In genomic region chr16:89050119-89050867, GRCh38 we compare ENCODE assay signal across 17 cellular contexts.
"Had no signal": no experiment of that assay in that cellular context is flagged by ENCODE, and none has a peak within 500 bp of the region (broad histone marks: within the 10 kb centered on the region; RNA-seq: fewer than 3 reads in every experiment).

No MANE protein-coding gene starts in this region.

- H3K9me3 Mint-ChIP-seq: activated CD4-positive, alpha-beta memory T cell treated with anti-CD3 and anti-CD28 coated beads, Interleukin-2, amount 10 ng/mL, durations not matched to agents 7 days and 5 days; T-helper 2 cell treated with Interferon-gamma antibody and Interleukin-4, amounts not matched to agents 5 μg/mL and 100 μg/mL, for 36 hours had no signal

- H3K27me3 Mint-ChIP-seq: activated CD4-positive, alpha-beta memory T cell treated with anti-CD3 and anti-CD28 coated beads, Interleukin-2, amount 10 ng/mL, durations not matched to agents 7 days and 5 days; activated CD8-positive, alpha-beta memory T cell treated with anti-CD3 and anti-CD28 coated beads, Interleukin-2, amount 10 ng/mL, durations not matched to agents 7 days and 5 days; activated naive CD8-positive, alpha-beta T cell treated with anti-CD3 and anti-CD28 coated beads, Interleukin-2, amount 10 ng/mL, durations not matched to agents 7 days and 5 days had no signal

- H3K4me3 Mint-ChIP-seq: activated CD4-positive, alpha-beta memory T cell treated with anti-CD3 and anti-CD28 coated beads, Interleukin-2, amount 10 ng/mL, durations not matched to agents 7 days and 5 days; activated CD8-positive, alpha-beta memory T cell treated with anti-CD3 and anti-CD28 coated beads, Interleukin-2, amount 10 ng/mL, durations not matched to agents 7 days and 5 days; activated naive CD8-positive, alpha-beta T cell treated with anti-CD3 and anti-CD28 coated beads, Interleukin-2, amount 10 ng/mL, durations not matched to agents 7 days and 5 days; T-helper 2 cell treated with Interferon-gamma antibody and Interleukin-4, amounts not matched to agents 5 μg/mL and 100 μg/mL, for 36 hours; WTC11 had no signal

- H3K27ac Mint-ChIP-seq: activated CD4-positive, alpha-beta memory T cell treated with anti-CD3 and anti-CD28 coated beads, Interleukin-2, amount 10 ng/mL, durations not matched to agents 7 days and 5 days; activated CD8-positive, alpha-beta memory T cell treated with anti-CD3 and anti-CD28 coated beads, Interleukin-2, amount 10 ng/mL, durations not matched to agents 7 days and 5 days; activated naive CD8-positive, alpha-beta T cell treated with anti-CD3 and anti-CD28 coated beads, Interleukin-2, amount 10 ng/mL, durations not matched to agents 7 days and 5 days; progenitor cell of endocrine pancreas; T-helper 2 cell treated with Interferon-gamma antibody and Interleukin-4, amounts not matched to agents 5 μg/mL and 100 μg/mL, for 36 hours had no signal

- H3K36me3 Mint-ChIP-seq: activated CD8-positive, alpha-beta memory T cell treated with anti-CD3 and anti-CD28 coated beads, Interleukin-2, amount 10 ng/mL, durations not matched to agents 7 days and 5 days; activated naive CD8-positive, alpha-beta T cell treated with anti-CD3 and anti-CD28 coated beads, Interleukin-2, amount 10 ng/mL, durations not matched to agents 7 days and 5 days; WTC11 had no signal

- H3K27me3 ChIP-seq: colonic mucosa, right lobe of liver had no signal

- H3K4me1 ChIP-seq: body of pancreas, colonic mucosa, heart right ventricle, right lobe of liver had no signal

- DNase-seq: activated CD4-positive, alpha-beta memory T cell treated with anti-CD3 and anti-CD28 coated beads, Interleukin-2, amount 10 ng/mL, durations not matched to agents 7 days and 5 days; activated CD4-positive, alpha-beta T cell treated with anti-CD3 and anti-CD28 coated beads for 4 hours; activated CD8-positive, alpha-beta memory T cell treated with anti-CD3 and anti-CD28 coated beads, Interleukin-2, amount 10 ng/mL, durations not matched to agents 7 days and 5 days; activated naive CD4-positive, alpha-beta T cell; activated naive CD8-positive, alpha-beta T cell treated with anti-CD3 and anti-CD28 coated beads, Interleukin-2, amount 10 ng/mL, durations not matched to agents 7 days and 5 days; body of pancreas; central memory CD4-positive, alpha-beta T cell; colonic mucosa; kidney glomerular epithelial cell; stimulated activated CD4-positive, alpha-beta T cell treated with anti-CD3 and anti-CD28 coated beads, Interleukin-4, amount 100 ng/mL, for 4 hours; stimulated activated naive CD4-positive, alpha-beta T cell treated with Interleukin-2 at 50 U/mL for 16 hours; tibial artery had no signal

- H3K4me3 ChIP-seq: body of pancreas, colonic mucosa, heart right ventricle, right lobe of liver, tibial artery had no signal

- H3K36me3 ChIP-seq: colonic mucosa, heart right ventricle, right lobe of liver, tibial artery had no signal

- H3K9me3 ChIP-seq: body of pancreas, colonic mucosa, heart right ventricle, right lobe of liver, tibial artery had no signal
